Comparison of ENCODE assay signal across 7 cellular contexts in the genomic region with DNA sequence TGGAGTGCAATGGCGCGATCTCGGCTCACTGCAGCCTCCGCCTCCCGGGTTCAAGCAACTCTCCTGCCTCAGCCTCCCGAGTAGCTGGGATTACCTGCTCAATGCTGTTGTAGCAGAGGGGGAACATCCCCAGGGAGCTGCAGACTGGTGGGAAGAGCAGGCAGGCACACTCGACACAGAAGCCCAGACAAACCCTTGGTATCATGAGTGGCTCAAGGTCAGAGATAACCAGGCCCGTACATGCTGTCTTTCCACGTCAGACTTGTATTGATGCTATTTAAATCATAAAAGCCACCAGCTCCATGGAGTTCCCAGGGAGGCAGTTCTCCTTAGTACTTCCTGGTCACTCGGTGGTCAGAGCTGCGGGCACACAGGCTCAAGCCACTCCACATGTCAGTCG. TPM values are rescaled to one million over a fixed set of nuclear protein-coding genes. Genes with fewer than 3 reads are reported as not detected.
"Had no signal": no experiment of that assay in that cellular context is flagged by ENCODE, and none has a peak within 500 bp of the region (broad histone marks: within the 10 kb centered on the region; RNA-seq: fewer than 3 reads in every experiment).

No MANE protein-coding gene starts in this region.

- H3K27ac Mint-ChIP-seq: IgD-negative memory B cell had no signal

- H3K4me1 Mint-ChIP-seq: IgD-negative memory B cell had no signal

- H3K27me3 Mint-ChIP-seq: IgD-negative memory B cell had no signal

- H3K27ac ChIP-seq: HL-60 had no signal

- H3K4me3 ChIP-seq: K562 had no signal

- H3K4me3 Mint-ChIP-seq: IgD-negative memory B cell had no signal

- DNase-seq: IMR-90, KBM-7 had no signal

RNA-seq across cellular contexts. Expression of a gene that starts 33.2 kb away (rescaled TPM):
- total RNA-seq: HepG2, HT-29, K562 had no signal
- polyA plus RNA-seq: HepG2, IgD-negative memory B cell had no signal
